9 cellular contexts compared by ENCODE assay signal in genomic region chr16:85002643-85003042, GRCh38. TPM values are rescaled to one million over a fixed set of nuclear protein-coding genes. Genes with fewer than 3 reads are reported as not detected.
DNase-seq lines count a peak whose midpoint lies in the region; ATAC-seq and TF ChIP-seq lines count a peak whose summit lies in the region.
"Had no signal": no experiment of that assay in that cellular context is flagged by ENCODE, and none has a peak within 500 bp of the region (broad histone marks: within the 10 kb centered on the region; RNA-seq: fewer than 3 reads in every experiment).

No MANE protein-coding gene starts in this region.

- H3K27ac Mint-ChIP-seq in stimulated activated naive CD8-positive, alpha-beta T cell treated with anti-CD3 and anti-CD28 coated beads, Interleukin-15, amount 100 ng/mL, for 72 hours, result peak overlapping the region; percentile 46 to 63

- peak overlapping the region; percentile 11 for H3K27ac ChIP-seq in HUES48 (ENCODE audit: low read depth, low read length)

- H3K27me3 Mint-ChIP-seq in stimulated activated naive CD8-positive, alpha-beta T cell treated with anti-CD3 and anti-CD28 coated beads, Interleukin-15, amount 100 ng/mL, for 72 hours, result no peaks in the 10 kb centered on the region

- intact Hi-C loops in left colon (cut with DNase I, micrococcal nuclease) (no loop called here), lower leg skin (cut with DNase I; ENCODE audit: low total_unique reads) (no loop called here)

- H3K4me1 ChIP-seq in HUES48 (ENCODE audit: control insufficient read depth, insufficient read depth, low read length) (peaks cover 19% of the 10 kb centered on the region), adipocyte (ENCODE audit: control insufficient read depth, insufficient read depth, low read length) (peaks cover 61% of the 10 kb centered on the region)

- DNase-seq in adipocyte (ENCODE audit: low read depth) (no peak), left colon (peak in 1 of 2 donors; percentile 50), GM03348 (ENCODE audit: low spot score) (no peak), AG08396 (ENCODE audit: low spot score) (no peak), lower leg skin (ENCODE audit: low spot score in 2 of 2) (no peak), LoVo (ENCODE audit: low spot score) (no peak)
- no peak for DNase-seq in stimulated activated naive CD8-positive, alpha-beta T cell treated with anti-CD3 and anti-CD28 coated beads, Interleukin-15, amount 100 ng/mL, for 72 hours
- DNase-seq: T-helper 9 cell had no signal

- H3K9ac ChIP-seq in HUES48 (ENCODE audit: low read depth, low read length), result no peak overlapping the region
- peak overlapping the region; percentile 80 for H3K9ac ChIP-seq in adipocyte (ENCODE audit: low read length)

- no peaks in the 10 kb centered on the region for H3K9me3 Mint-ChIP-seq in stimulated activated naive CD8-positive, alpha-beta T cell treated with anti-CD3 and anti-CD28 coated beads, Interleukin-15, amount 100 ng/mL, for 72 hours

- H3K4me1 Mint-ChIP-seq in stimulated activated naive CD8-positive, alpha-beta T cell treated with anti-CD3 and anti-CD28 coated beads, Interleukin-15, amount 100 ng/mL, for 72 hours, result peaks cover 52% of the 10 kb centered on the region

- peak; percentile 12 for ATAC-seq in left colon
- no peak for ATAC-seq in stimulated activated naive CD8-positive, alpha-beta T cell treated with anti-CD3 and anti-CD28 coated beads, Interleukin-15, amount 100 ng/mL, for 72 hours

- H3K9me3 ChIP-seq in HUES48 (ENCODE audit: control insufficient read depth, insufficient read depth, low read length), result no peaks in the 10 kb centered on the region
- no peaks in the 10 kb centered on the region for H3K9me3 ChIP-seq in adipocyte (ENCODE audit: control insufficient read depth, low read length)

- H3K4me3 Mint-ChIP-seq in stimulated activated naive CD8-positive, alpha-beta T cell treated with anti-CD3 and anti-CD28 coated beads, Interleukin-15, amount 100 ng/mL, for 72 hours, result peak overlapping the region in 1 of 2 donors; percentile 65

- H3K4me3 ChIP-seq in HUES48 (ENCODE audit: low read depth, low read length) (no peak overlapping the region), adipocyte (ENCODE audit: low read length) (peak overlapping the region; percentile 67), lower leg skin (ENCODE audit: low read depth, poor library complexity, severe bottlenecking) (no peak overlapping the region)

- TF ChIP-seq POLR2A in lower leg skin (IDR thresholded peaks at IDR 0.05), result no peak

- H3K36me3 ChIP-seq in HUES48 (ENCODE audit: control insufficient read depth, insufficient read depth, low read length) (no peaks in the 10 kb centered on the region), adipocyte (ENCODE audit: control insufficient read depth, insufficient read depth, low read length, severe bottlenecking) (peaks cover 5% of the 10 kb centered on the region)

- no peak for TF ChIP-seq CTCF in lower leg skin (IDR thresholded peaks at IDR 0.05)

- WGBS in lower leg skin, 2 donors, result 62 to 64% methylated on average over 12 of the region's 12 CpGs

- H3K27me3 ChIP-seq in HUES48 (ENCODE audit: control insufficient read depth, insufficient read depth, low read length) (no peaks in the 10 kb centered on the region), adipocyte (replicated peaks; ENCODE audit: control insufficient read depth, insufficient read depth, low read length) (no peaks in the 10 kb centered on the region)

RNA-seq across cellular contexts. Expression of gene ZDHHC7, which starts 8.7 kb away (rescaled TPM):
- total RNA-seq in left colon (10 to 100 TPM; 73.9 to 76.9 TPM), lower leg skin (10 to 100 TPM; 39.7 to 56.5 (median 47.3) TPM)

RNA-seq across cellular contexts. Expression of gene KIAA0513, which starts 25.0 kb away (rescaled TPM):
- total RNA-seq in left colon (10 to 100 TPM; 28.9 to 40.3 TPM), lower leg skin (10 to 100 TPM; 37.5 to 48.1 (median 39.2) TPM)
